6 cellular contexts compared by ENCODE assay signal in the genomic region with DNA sequence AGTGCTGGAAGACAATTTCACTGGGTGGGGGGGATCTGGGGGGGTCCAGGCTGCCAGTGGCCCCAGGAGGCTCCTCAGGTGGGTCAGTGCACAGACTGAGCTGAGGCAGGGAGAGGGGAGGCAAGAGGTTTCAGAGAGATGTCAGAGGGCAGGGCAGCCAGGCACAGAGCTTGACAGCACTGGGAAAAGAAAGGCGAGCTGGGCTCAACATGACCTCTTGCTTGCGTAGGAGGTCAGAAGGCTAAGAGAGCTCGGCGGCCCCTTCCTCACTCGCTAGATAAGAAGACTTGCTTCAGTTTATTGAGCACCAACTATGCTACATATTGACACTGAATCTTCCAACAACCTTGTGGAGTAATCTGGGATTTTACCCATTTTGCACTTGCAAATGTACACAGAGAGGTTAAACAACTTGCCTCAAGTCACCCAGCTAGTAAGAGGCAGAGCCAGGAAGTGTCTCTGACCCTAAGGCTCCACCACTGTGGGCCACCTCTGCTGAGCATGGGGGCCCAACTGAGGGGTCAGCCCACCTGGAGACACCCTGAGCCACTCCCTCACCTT. TPM values are rescaled to one million over a fixed set of nuclear protein-coding genes. Genes with fewer than 3 reads are reported as not detected.
DNase-seq lines count a peak whose midpoint lies in the region; ATAC-seq and TF ChIP-seq lines count a peak whose summit lies in the region.

No MANE protein-coding gene starts in this region.

- H3K27ac ChIP-seq in DOHH2 (ENCODE audit: low read depth, low read length) (0 out of 2 replicates have a peak overlapping the region, but pooled peaks have one; percentile 15), body of pancreas (no peak overlapping the region)
- H3K27ac ChIP-seq in naive thymus-derived CD4-positive, alpha-beta T cell (ENCODE audit: low read depth, low read length): peak overlapping the region; percentile 8

- H4K20me1 ChIP-seq in DOHH2 (ENCODE audit: control insufficient read depth, insufficient read depth, low read depth, low read length): peaks cover 5% of the 10 kb centered on the region; the same call in 1 of the 2 replicates

- H3K27ac Mint-ChIP-seq in activated T-helper 2 cell treated with anti-CD3 and anti-CD28 coated beads, Interferon-gamma antibody, Interleukin-2, Interleukin-4, amounts not matched to agents 10 μg/mL and 5 μg/mL and 100 μg/mL, durations not matched to agents 14 hours and 24 hours and 36 hours: peak overlapping the region; percentile 69
- peak overlapping the region in 1 of 9 donors; percentile 80 for H3K27ac Mint-ChIP-seq in naive thymus-derived CD4-positive, alpha-beta T cell

- peaks cover 65% of the 10 kb centered on the region for H3K4me1 ChIP-seq in DOHH2 (ENCODE audit: control insufficient read depth, low read length)
- peaks cover 7 to 10% of the 10 kb centered on the region in 2 donors for H3K4me1 ChIP-seq in naive thymus-derived CD4-positive, alpha-beta T cell (ENCODE audit: control insufficient read depth in 2 of 2, insufficient read depth in 2 of 2, low read length in 2 of 2)
- H3K4me1 ChIP-seq in body of pancreas: peaks cover 34% of the 10 kb centered on the region

- H3F3A ChIP-seq in DOHH2 (ENCODE audit: control insufficient read depth, insufficient read depth): peaks cover 5% of the 10 kb centered on the region; the same call in 1 of the 2 replicates

- H3K9me2 ChIP-seq in DOHH2 (replicated peaks; ENCODE audit: control insufficient read depth, low read length): no peaks in the 10 kb centered on the region

- TF ChIP-seq CTCF in DOHH2 (IDR thresholded peaks at IDR 0.05; ENCODE audit: low read depth, low read length, poor library complexity, severe bottlenecking): no peak
- no peak for TF ChIP-seq CTCF in body of pancreas (IDR thresholded peaks at IDR 0.05)

- WGBS in body of pancreas, 2 donors: 87 to 90% methylated on average over 5 of the region's 5 CpGs

- H3K79me2 ChIP-seq in DOHH2 (ENCODE audit: control insufficient read depth, low read length): peaks cover 4% of the 10 kb centered on the region; the same call in 1 of the 2 replicates

- H3K36me3 ChIP-seq in DOHH2 (ENCODE audit: control insufficient read depth, low read length): peaks cover 4% of the 10 kb centered on the region; the same call in 1 of the 2 replicates
- H3K36me3 ChIP-seq in naive thymus-derived CD4-positive, alpha-beta T cell (ENCODE audit: control insufficient read depth in 2 of 3, insufficient read depth in 3 of 3, low read length in 3 of 3): peaks cover 0 to 8% (median 0%) of the 10 kb centered on the region in 3 experiments
- no peaks in the 10 kb centered on the region for H3K36me3 ChIP-seq in body of pancreas (replicated peaks in 1 of 2; ENCODE audit: insufficient read depth in 1 of 2, low read depth in 2 of 2)

- CTCF ChIA-PET in naive thymus-derived CD4-positive, alpha-beta T cell (lab: Charles Lee): interaction anchor here (1.2 to 1.6 kb wide), 4 partner anchors 8 to 148 kb away, joined by 3 to 5 read pairs (median 4); no protein-coding TSS in a partner anchor

- H3K9me3 ChIP-seq in DOHH2 (ENCODE audit: control insufficient read depth, insufficient read depth, low read length) (no peaks in the 10 kb centered on the region), body of pancreas (no peaks in the 10 kb centered on the region)
- H3K9me3 ChIP-seq in naive thymus-derived CD4-positive, alpha-beta T cell (ENCODE audit: control insufficient read depth in 2 of 3, low read length in 3 of 3): no peaks in the 10 kb centered on the region

- H3K4me3 Mint-ChIP-seq in activated T-helper 2 cell treated with anti-CD3 and anti-CD28 coated beads, Interferon-gamma antibody, Interleukin-2, Interleukin-4, amounts not matched to agents 10 μg/mL and 5 μg/mL and 100 μg/mL, durations not matched to agents 14 hours and 24 hours and 36 hours (ENCODE audit: low read depth): no peak overlapping the region
- H3K4me3 Mint-ChIP-seq in naive thymus-derived CD4-positive, alpha-beta T cell: peak overlapping the region in 3 of 10 donors; percentile 25 to 44 (median 34)

- H3K36me3 Mint-ChIP-seq in activated T-helper 2 cell treated with anti-CD3 and anti-CD28 coated beads, Interferon-gamma antibody, Interleukin-2, Interleukin-4, amounts not matched to agents 10 μg/mL and 5 μg/mL and 100 μg/mL, durations not matched to agents 14 hours and 24 hours and 36 hours (ENCODE audit: low read depth): peaks cover 32% of the 10 kb centered on the region
- peaks cover 0 to 5% (median 0%) of the 10 kb centered on the region in 5 donors for H3K36me3 Mint-ChIP-seq in naive thymus-derived CD4-positive, alpha-beta T cell

- POLR2A ChIA-PET in naive thymus-derived CD4-positive, alpha-beta T cell (lab: Charles Lee): interaction anchor here (0.7 kb wide), 1 partner anchor 76 kb away, joined by 3 read pairs; no protein-coding TSS in a partner anchor

- H3K27me3 ChIP-seq in DOHH2 (ENCODE audit: control insufficient read depth, low read length): peaks cover 12% of the 10 kb centered on the region
- H3K27me3 ChIP-seq in naive thymus-derived CD4-positive, alpha-beta T cell (ENCODE audit: control insufficient read depth in 2 of 2, insufficient read depth in 2 of 2, low read length in 2 of 2): no peaks in the 10 kb centered on the region
- no peaks in the 10 kb centered on the region for H3K27me3 ChIP-seq in body of pancreas

- no peak for DNase-seq in activated T-helper 2 cell treated with anti-CD3 and anti-CD28 coated beads, Interferon-gamma antibody, Interleukin-2, Interleukin-4, amounts not matched to agents 10 μg/mL and 5 μg/mL and 100 μg/mL, durations not matched to agents 14 hours and 24 hours and 36 hours (ENCODE audit: low spot score)
- DNase-seq in naive thymus-derived CD4-positive, alpha-beta T cell: no peak
- DNase-seq in foreskin melanocyte (no peak), body of pancreas (no peak)

- H3K9me3 Mint-ChIP-seq in activated T-helper 2 cell treated with anti-CD3 and anti-CD28 coated beads, Interferon-gamma antibody, Interleukin-2, Interleukin-4, amounts not matched to agents 10 μg/mL and 5 μg/mL and 100 μg/mL, durations not matched to agents 14 hours and 24 hours and 36 hours: no peaks in the 10 kb centered on the region
- no peaks in the 10 kb centered on the region for H3K9me3 Mint-ChIP-seq in naive thymus-derived CD4-positive, alpha-beta T cell

- H3K4me2 ChIP-seq in DOHH2 (ENCODE audit: low read length): peak overlapping the region; percentile 71; the same call in 1 of the 2 replicates

- no peak for TF ChIP-seq POLR2A in body of pancreas (IDR thresholded peaks at IDR 0.05)

- H3K4me1 Mint-ChIP-seq in activated T-helper 2 cell treated with anti-CD3 and anti-CD28 coated beads, Interferon-gamma antibody, Interleukin-2, Interleukin-4, amounts not matched to agents 10 μg/mL and 5 μg/mL and 100 μg/mL, durations not matched to agents 14 hours and 24 hours and 36 hours (ENCODE audit: low read depth): peaks cover 20% of the 10 kb centered on the region
- peaks cover 12 to 38% (median 21%) of the 10 kb centered on the region in 7 donors for H3K4me1 Mint-ChIP-seq in naive thymus-derived CD4-positive, alpha-beta T cell

- peaks cover 10% of the 10 kb centered on the region for H3K27me3 Mint-ChIP-seq in activated T-helper 2 cell treated with anti-CD3 and anti-CD28 coated beads, Interferon-gamma antibody, Interleukin-2, Interleukin-4, amounts not matched to agents 10 μg/mL and 5 μg/mL and 100 μg/mL, durations not matched to agents 14 hours and 24 hours and 36 hours (ENCODE audit: low read depth)
- peaks cover 0 to 11% (median 0%) of the 10 kb centered on the region in 5 donors for H3K27me3 Mint-ChIP-seq in naive thymus-derived CD4-positive, alpha-beta T cell

- H3K4me3 ChIP-seq in DOHH2 (ENCODE audit: low read length): no peak overlapping the region
- no peak overlapping the region for H3K4me3 ChIP-seq in naive thymus-derived CD4-positive, alpha-beta T cell (ENCODE audit: low read length)
- no peak overlapping the region for H3K4me3 ChIP-seq in body of pancreas

- intact Hi-C loops in activated T-helper 2 cell treated with anti-CD3 and anti-CD28 coated beads, Interferon-gamma antibody, Interleukin-2, Interleukin-4, amounts not matched to agents 10 μg/mL and 5 μg/mL and 100 μg/mL, durations not matched to agents 14 hours and 24 hours and 36 hours (cut with micrococcal nuclease): no loop called here
- intact Hi-C loops in naive thymus-derived CD4-positive, alpha-beta T cell (cut with micrococcal nuclease): no loop called here
- intact Hi-C loops in body of pancreas (cut with DNase I): no loop called here

- no peak for ATAC-seq in naive thymus-derived CD4-positive, alpha-beta T cell
- ATAC-seq in HG03457 (IDR thresholded peaks at IDR 0.05; ENCODE audit: unreplicated experiment) (no peak), body of pancreas (no peak)

RNA-seq across cellular contexts. Expression of a gene that starts 3.5 kb away (rescaled TPM):
- 85.4 and 86.9 TPM in 2 replicates for total RNA-seq in activated T-helper 2 cell treated with anti-CD3 and anti-CD28 coated beads, Interferon-gamma antibody, Interleukin-2, Interleukin-4, amounts not matched to agents 10 μg/mL and 5 μg/mL and 100 μg/mL, durations not matched to agents 14 hours and 24 hours and 36 hours
- total RNA-seq in naive thymus-derived CD4-positive, alpha-beta T cell: 10 to 100 TPM in 3 of 5 experiments, 1 to 10 TPM in 2; 4.1 to 63.2 (median 11.9) TPM
- polyA plus RNA-seq in naive thymus-derived CD4-positive, alpha-beta T cell: 1 to 10 TPM; 2.7 to 4.5 TPM
- 10 to 100 TPM in 1 of 2 donors, 1 to 10 TPM in 1; 7.3 to 15.8 TPM for total RNA-seq in body of pancreas

RNA-seq across cellular contexts. Expression of a gene that starts 15.8 kb away (rescaled TPM):
- 3.3 and 4.9 TPM in 2 replicates for total RNA-seq in activated T-helper 2 cell treated with anti-CD3 and anti-CD28 coated beads, Interferon-gamma antibody, Interleukin-2, Interleukin-4, amounts not matched to agents 10 μg/mL and 5 μg/mL and 100 μg/mL, durations not matched to agents 14 hours and 24 hours and 36 hours
- total RNA-seq in naive thymus-derived CD4-positive, alpha-beta T cell: 10 to 100 TPM in 1 of 5 experiments, 1 to 10 TPM in 4; 2.4 to 67.1 (median 6.0) TPM
- under 1 TPM; 0.09 to 0.25 TPM for polyA plus RNA-seq in naive thymus-derived CD4-positive, alpha-beta T cell
- total RNA-seq in body of pancreas: 1 to 10 TPM; 3.3 to 5.4 TPM

RNA-seq across cellular contexts. Expression of a gene that starts 20.4 kb away (rescaled TPM):
- 28.7 and 32.9 TPM in 2 replicates for total RNA-seq in activated T-helper 2 cell treated with anti-CD3 and anti-CD28 coated beads, Interferon-gamma antibody, Interleukin-2, Interleukin-4, amounts not matched to agents 10 μg/mL and 5 μg/mL and 100 μg/mL, durations not matched to agents 14 hours and 24 hours and 36 hours
- total RNA-seq in naive thymus-derived CD4-positive, alpha-beta T cell: 1 to 10 TPM; 1.2 to 8.8 (median 5.7) TPM
- 1 to 10 TPM in 1 of 2 donors, under 1 TPM in 1; 0.64 to 2.2 TPM for polyA plus RNA-seq in naive thymus-derived CD4-positive, alpha-beta T cell
- 10 to 100 TPM; 28.0 to 29.0 TPM for total RNA-seq in body of pancreas

RNA-seq across cellular contexts. Expression of a gene that starts 22.9 kb away (rescaled TPM):
- 138 and 144 TPM in 2 replicates for total RNA-seq in activated T-helper 2 cell treated with anti-CD3 and anti-CD28 coated beads, Interferon-gamma antibody, Interleukin-2, Interleukin-4, amounts not matched to agents 10 μg/mL and 5 μg/mL and 100 μg/mL, durations not matched to agents 14 hours and 24 hours and 36 hours
- 100 to 1,000 TPM in 1 of 5 experiments, 10 to 100 TPM in 4; 65.8 to 126 (median 76.1) TPM for total RNA-seq in naive thymus-derived CD4-positive, alpha-beta T cell
- 10 to 100 TPM; 39.2 to 54.6 TPM for polyA plus RNA-seq in naive thymus-derived CD4-positive, alpha-beta T cell
- total RNA-seq in body of pancreas: 100 to 1,000 TPM in 1 of 2 donors, 10 to 100 TPM in 1; 86.1 to 115 TPM

RNA-seq across cellular contexts. Expression of a gene that starts 47.3 kb away (rescaled TPM):
- total RNA-seq in activated T-helper 2 cell treated with anti-CD3 and anti-CD28 coated beads, Interferon-gamma antibody, Interleukin-2, Interleukin-4, amounts not matched to agents 10 μg/mL and 5 μg/mL and 100 μg/mL, durations not matched to agents 14 hours and 24 hours and 36 hours: 12.1 and 13.0 TPM in 2 replicates
- 10 to 100 TPM in 2 of 5 experiments, 1 to 10 TPM in 3; 6.4 to 31.8 (median 6.8) TPM for total RNA-seq in naive thymus-derived CD4-positive, alpha-beta T cell
- polyA plus RNA-seq in naive thymus-derived CD4-positive, alpha-beta T cell: 10 to 100 TPM; 11.7 to 19.4 TPM
- 1 to 10 TPM in 1 of 2 donors, under 1 TPM in 1; 0.78 to 1.3 TPM for total RNA-seq in body of pancreas

Comparison
In these comparisons a context has a peak if more than half of its experiments do, and no peak if none do; other contexts are left out.
1. H3K27ac ChIP-seq: peak in DOHH2 (single experiment) and naive thymus-derived CD4-positive, alpha-beta T cell (single experiment); none in body of pancreas (0 of 4).